Comparison of ENCODE assay signal across 23 cellular contexts in the genomic region with DNA sequence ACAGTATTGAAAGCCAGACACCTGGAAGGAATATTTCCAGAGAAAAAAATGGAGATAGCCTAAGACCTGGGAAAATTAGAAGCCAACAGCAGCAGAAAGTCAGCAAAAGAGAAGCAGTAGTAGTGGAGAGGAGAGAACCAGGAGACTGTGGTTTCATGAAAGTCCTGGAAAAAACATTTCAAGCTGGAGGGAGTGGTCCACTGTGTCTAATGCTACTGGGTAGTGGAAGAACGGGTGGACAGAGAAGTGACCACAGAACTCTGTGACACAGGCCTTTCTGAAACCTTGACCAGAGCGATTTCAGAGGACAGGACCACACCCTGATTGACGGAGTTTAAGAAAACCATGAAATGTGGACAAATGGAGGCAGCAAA. TPM values are rescaled to one million over a fixed set of nuclear protein-coding genes. Genes with fewer than 3 reads are reported as not detected.
DNase-seq lines count a peak whose midpoint lies in the region; ATAC-seq, FAIRE-seq and TF ChIP-seq lines count a peak whose summit lies in the region.
"Had no signal": no experiment of that assay in that cellular context is flagged by ENCODE, and none has a peak within 500 bp of the region (broad histone marks: within the 10 kb centered on the region; RNA-seq: fewer than 3 reads in every experiment).

No MANE protein-coding gene starts in this region.

- H3K9ac ChIP-seq in KMS-11 (no peak overlapping the region), GM12878 (ENCODE audit: control insufficient read depth, insufficient read depth, low read length) (no peak overlapping the region)

- no peaks in the 10 kb centered on the region for H3K27me3 ChIP-seq in KMS-11 (ENCODE audit: insufficient read depth, low read depth)
- H3K27me3 ChIP-seq in GM12878 (replicated peaks in 1 of 2; ENCODE audit: control insufficient read depth in 2 of 2, insufficient read depth in 2 of 2, low read length in 1 of 2), result no peaks in the 10 kb centered on the region
- H3K27me3 ChIP-seq: colonic mucosa, gastroesophageal sphincter, uterus had no signal

- RAD21 ChIA-PET in GM12878 (lab: Charles Lee; ENCODE audit: unreplicated experiment), result interaction anchor here (0.6 to 2.1 kb wide), 7 partner anchors 10 to 80 kb away, joined by 3 to 7 read pairs (median 6); a partner anchor contains a TSS

- TF ChIP-seq POLR2A in GM12878 (IDR thresholded peaks at IDR 0.05; ENCODE audit: low read depth, low read length), result no peak

- TF ChIP-seq RAD21 in GM12878 (IDR thresholded peaks at IDR 0.05; ENCODE audit: insufficient read depth, low read depth, low read length), result no peak

- H3K4me3 ChIP-seq in KMS-11 (IDR thresholded peaks at IDR 0.05; ENCODE audit: insufficient read depth, low read depth, low read length), result no peak overlapping the region
- no peak overlapping the region for H3K4me3 ChIP-seq in GM12878
- H3K4me3 ChIP-seq: colonic mucosa, gastroesophageal sphincter, psoas muscle, uterus had no signal

- H3K4me1 Mint-ChIP-seq in activated CD8-positive, alpha-beta memory T cell treated with anti-CD3 and anti-CD28 coated beads, Interleukin-2, amount 10 ng/mL, durations not matched to agents 7 days and 5 days, result peaks cover 41% of the 10 kb centered on the region
- peaks cover 50% of the 10 kb centered on the region for H3K4me1 Mint-ChIP-seq in stimulated activated memory B cell treated with anti-CD40 and anti-IgM and Interleukin-4, amounts not matched to agents 10 μg/mL and 1 μg/mL and 100 μg/mL, for 72 hours

- H3K4me1 ChIP-seq in KMS-11 (ENCODE audit: low read depth, poor library complexity, severe bottlenecking) (peaks cover 25% of the 10 kb centered on the region), GM12878 (ENCODE audit: control insufficient read depth, insufficient read depth, low read length) (peaks cover 42% of the 10 kb centered on the region)
- H3K4me1 ChIP-seq: colonic mucosa, gastroesophageal sphincter, uterus had no signal

- H4K20me1 ChIP-seq in KMS-11 (ENCODE audit: insufficient read depth), result no peaks in the 10 kb centered on the region
- no peaks in the 10 kb centered on the region for H4K20me1 ChIP-seq in GM12878 (ENCODE audit: control insufficient read depth, insufficient read depth)

- CTCF ChIA-PET in activated CD8-positive, alpha-beta memory T cell treated with anti-CD3 and anti-CD28 coated beads, Interleukin-2, amount 10 ng/mL, durations not matched to agents 7 days and 5 days (lab: Charles Lee), result interaction anchor here (0.8 to 2.1 kb wide), 5 partner anchors 15 to 229 kb away, joined by 4 to 7 read pairs (median 6); a partner anchor contains a TSS
- CTCF ChIA-PET in GM12878 (lab: Yijun Ruan, JAX), result interaction anchor here (0.6 to 4.1 kb wide), 8 partner anchors 9 to 80 kb away, joined by 3 to 23 read pairs (median 4); a partner anchor contains a TSS

- H3K36me3 ChIP-seq in KMS-11 (ENCODE audit: insufficient read depth) (no peaks in the 10 kb centered on the region), GM12878 (ENCODE audit: control insufficient read depth in 2 of 2, insufficient read depth in 2 of 2, low read length in 1 of 2) (no peaks in the 10 kb centered on the region)
- H3K36me3 ChIP-seq: colonic mucosa, gastroesophageal sphincter, uterus had no signal

- H3K79me2 ChIP-seq in KMS-11 (ENCODE audit: insufficient read depth, low read depth) (no peaks in the 10 kb centered on the region), GM12878 (ENCODE audit: control insufficient read depth, insufficient read depth, low read length) (no peaks in the 10 kb centered on the region)

- peaks cover 22% of the 10 kb centered on the region for H3K36me3 Mint-ChIP-seq in activated CD8-positive, alpha-beta memory T cell treated with anti-CD3 and anti-CD28 coated beads, Interleukin-2, amount 10 ng/mL, durations not matched to agents 7 days and 5 days
- peaks cover 8% of the 10 kb centered on the region for H3K36me3 Mint-ChIP-seq in stimulated activated memory B cell treated with anti-CD40 and anti-IgM and Interleukin-4, amounts not matched to agents 10 μg/mL and 1 μg/mL and 100 μg/mL, for 72 hours

- 93% methylated on average over 3 of the region's 3 CpGs for WGBS in GM12878 (ENCODE audit: insufficient coverage, insufficient replicate concordance, low lambda C conversion rate, missing lambda C conversion rate)

- peaks cover 10% of the 10 kb centered on the region; the same call in 2 of the 3 replicates for H3K9me3 ChIP-seq in GM12878 (replicated peaks; ENCODE audit: control insufficient read depth, insufficient read depth, low read length)
- H3K9me3 ChIP-seq: colonic mucosa, psoas muscle had no signal

- FAIRE-seq in GM12878 (lab: Jason Lieb, UNC), result no peak
- FAIRE-seq: H1 had no signal

- POLR2A ChIA-PET in GM12878 (lab: Charles Lee), result interaction anchor here (0.6 to 1.8 kb wide), 8 partner anchors 9 to 1497 kb away, joined by 3 to 11 read pairs (median 3); no protein-coding TSS in a partner anchor

- H3K9me3 Mint-ChIP-seq in activated CD8-positive, alpha-beta memory T cell treated with anti-CD3 and anti-CD28 coated beads, Interleukin-2, amount 10 ng/mL, durations not matched to agents 7 days and 5 days (ENCODE audit: low read depth), result peaks cover 12% of the 10 kb centered on the region
- H3K9me3 Mint-ChIP-seq in stimulated activated memory B cell treated with anti-CD40 and anti-IgM and Interleukin-4, amounts not matched to agents 10 μg/mL and 1 μg/mL and 100 μg/mL, for 72 hours, result peaks cover 10% of the 10 kb centered on the region

- TF ChIP-seq CTCF in KMS-11 (conservative IDR thresholded peaks at IDR 0.05; ENCODE audit: low read depth, low read length), result no peak
- no peak for TF ChIP-seq CTCF in GM12878 (IDR thresholded peaks at IDR 0.05 in 2 of 3, conservative IDR thresholded peaks at IDR 0.05 in 1 of 3; ENCODE audit: control insufficient read depth in 2 of 3, extremely low read depth in 1 of 3, insufficient read depth in 1 of 3, low read depth in 3 of 3, low read length in 3 of 3)

- BruUV-seq in GM12878 (replicated peaks; lab: Mats Ljungman, UMichigan), result no TSS peak

- no peak for DNase-seq in activated CD8-positive, alpha-beta memory T cell treated with anti-CD3 and anti-CD28 coated beads, Interleukin-2, amount 10 ng/mL, durations not matched to agents 7 days and 5 days
- DNase-seq in activated CD8-positive, alpha-beta memory T cell treated with anti-CD3 and anti-CD28 coated beads, Interleukin-2, amount 50 U/mL, for 4 hours, result no peak
- DNase-seq in GM12878 (ENCODE audit: low read depth, low spot score) (no peak), iPS-NIHi11 (ENCODE audit: low spot score) (no peak), NCI-H2227 (lab: John Stamatoyannopoulos, UW; ENCODE audit: unreplicated experiment) (no peak)
- DNase-seq in activated CD4-positive, CD25-positive, alpha-beta regulatory T cell treated with anti-CD3 and anti-CD28 coated beads, Interleukin-2, amount 50 U/mL, for 72 hours, result no peak
- DNase-seq: activated CD4-positive, alpha-beta T cell treated with anti-CD3 and anti-CD28 coated beads, Interleukin-2, amount 50 U/mL, for 1 hour; Calu3; colonic mucosa; GDM1; Karpas-422; NCI-H1105; NCI-H774; psoas muscle; stimulated activated CD4-positive, alpha-beta T cell treated with anti-CD3 and anti-CD28 coated beads, Interleukin-15, amount 100 ng/mL, for 24 hours; uterus had no signal

- peaks cover 6% of the 10 kb centered on the region for H3K27me3 Mint-ChIP-seq in activated CD8-positive, alpha-beta memory T cell treated with anti-CD3 and anti-CD28 coated beads, Interleukin-2, amount 10 ng/mL, durations not matched to agents 7 days and 5 days
- H3K27me3 Mint-ChIP-seq in stimulated activated memory B cell treated with anti-CD40 and anti-IgM and Interleukin-4, amounts not matched to agents 10 μg/mL and 1 μg/mL and 100 μg/mL, for 72 hours, result no peaks in the 10 kb centered on the region

- ATAC-seq in activated CD8-positive, alpha-beta memory T cell treated with anti-CD3 and anti-CD28 coated beads, Interleukin-2, amount 10 ng/mL, durations not matched to agents 7 days and 5 days, result no peak
- no peak for ATAC-seq in GM12878
- no peak for ATAC-seq in stimulated activated memory B cell treated with anti-CD40 and anti-IgM and Interleukin-4, amounts not matched to agents 10 μg/mL and 1 μg/mL and 100 μg/mL, for 72 hours
- ATAC-seq: gastroesophageal sphincter, psoas muscle had no signal

- H2AFZ ChIP-seq in KMS-11 (ENCODE audit: low read depth), result no peak overlapping the region
- H2AFZ ChIP-seq in GM12878 (ENCODE audit: control insufficient read depth, low read depth, low read length), result no peak overlapping the region

- H3K4me3 Mint-ChIP-seq in activated CD8-positive, alpha-beta memory T cell treated with anti-CD3 and anti-CD28 coated beads, Interleukin-2, amount 10 ng/mL, durations not matched to agents 7 days and 5 days, result no peak overlapping the region
- no peak overlapping the region for H3K4me3 Mint-ChIP-seq in stimulated activated memory B cell treated with anti-CD40 and anti-IgM and Interleukin-4, amounts not matched to agents 10 μg/mL and 1 μg/mL and 100 μg/mL, for 72 hours
- H3K4me3 Mint-ChIP-seq: stimulated activated naive CD8-positive, alpha-beta T cell treated with anti-CD3 and anti-CD28 coated beads, Interleukin-15, Interleukin-2, amounts not matched to agents 100 ng/mL and 50 ng/mL, for 24 hours had no signal

- TF ChIP-seq EP300 in GM12878 (IDR thresholded peaks at IDR 0.05; ENCODE audit: borderline replicate concordance in 1 of 2, control insufficient read depth in 1 of 2, low read depth in 2 of 2, low read length in 2 of 2), result no peak

- H3K4me2 ChIP-seq in KMS-11, result peak overlapping the region; percentile 16; the same call in 1 of the 2 replicates
- no peak overlapping the region; the same call in 1 of the 2 replicates for H3K4me2 ChIP-seq in GM12878 (ENCODE audit: control insufficient read depth, insufficient read depth)

- in situ Hi-C loops in GM12878 (cut with MboI), result no loop called here

- SMC1A ChIA-PET in GM12878 (lab: Charles Lee; ENCODE audit: uncharacterized antibody, unreplicated experiment), result interaction anchor here (1.3 to 3.0 kb wide), 9 partner anchors 7 to 80 kb away, joined by 3 to 23 read pairs (median 7); no protein-coding TSS in a partner anchor

- H3K27ac ChIP-seq in KMS-11 (peak overlapping the region; percentile 18; the same call in 1 of the 2 replicates), GM12878 (ENCODE audit: control insufficient read depth, insufficient read depth) (peak overlapping the region; percentile 1; the same call in 1 of the 2 replicates)
- H3K27ac ChIP-seq: colonic mucosa, epithelial cell of prostate, gastroesophageal sphincter, psoas muscle, RWPE1, uterus had no signal

- H3K27ac Mint-ChIP-seq in activated CD8-positive, alpha-beta memory T cell treated with anti-CD3 and anti-CD28 coated beads, Interleukin-2, amount 10 ng/mL, durations not matched to agents 7 days and 5 days, result peak overlapping the region; percentile 45
- peak overlapping the region; percentile 82 for H3K27ac Mint-ChIP-seq in stimulated activated memory B cell treated with anti-CD40 and anti-IgM and Interleukin-4, amounts not matched to agents 10 μg/mL and 1 μg/mL and 100 μg/mL, for 72 hours
- H3K27ac Mint-ChIP-seq: stimulated activated naive CD8-positive, alpha-beta T cell treated with anti-CD3 and anti-CD28 coated beads, Interleukin-15, Interleukin-2, amounts not matched to agents 100 ng/mL and 50 ng/mL, for 24 hours had no signal

- intact Hi-C loops in GM12878 (cut with micrococcal nuclease; ENCODE audit: unreplicated experiment), result no loop called here

RNA-seq across cellular contexts. Expression of a gene that starts 15.3 kb away (rescaled TPM):
- total RNA-seq in activated CD8-positive, alpha-beta memory T cell treated with anti-CD3 and anti-CD28 coated beads, Interleukin-2, amount 10 ng/mL, durations not matched to agents 7 days and 5 days, result 10 to 100 TPM; 19.4 to 30.3 TPM
- total RNA-seq in GM12878 (2013; cell fraction: nucleolus; rRNA removed), result 20.0 and 21.6 TPM in 2 replicates
- 37.9 and 41.0 TPM in 2 replicates for total RNA-seq in GM12878 (2014; rRNA removed)
- total RNA-seq in GM12878 (2014; rRNA removed; fragmentation: Illumina TruSeq; extraction: Trizol), result 45.6 and 46.5 TPM in 2 replicates
- total RNA-seq in GM12878 (2021), result 60.5 and 64.6 TPM in 2 replicates
- 11.6 TPM for polyA plus RNA-seq in GM12878 (2011; ENCODE audit: low read depth)
- polyA plus RNA-seq in GM12878 (2011; rRNA removed), result 82.9 and 94.0 TPM in 2 replicates
- 64.1 and 87.7 TPM in 2 replicates for polyA plus RNA-seq in GM12878 (2011; cell fraction: cytosol; rRNA removed)
- 66.7 and 81.4 TPM in 2 replicates for polyA plus RNA-seq in GM12878 (2011; cell fraction: nucleus; rRNA removed)
- polyA plus RNA-seq in GM12878 (2012), result 17.8 and 20.3 TPM in 2 replicates
- polyA plus RNA-seq in GM12878 (2014; fragmentation: Illumina TruSeq; extraction: Trizol), result 87.5 and 94.9 TPM in 2 replicates
- 10 to 100 TPM; 14.9 to 33.8 TPM for polyA plus RNA-seq in GM12878 (2014; fragmentation: Nextera tagmentation; extraction: Ambion mirVana)
- 71.1 and 74.0 TPM in 2 replicates for polyA plus RNA-seq in GM12878 (2014; rRNA removed)
- polyA plus RNA-seq in GM12878 (2016; fragmentation: Nextera tagmentation; extraction: Ambion mirVana), result 10 to 100 TPM; 29.9 to 35.4 TPM
- 36.2 and 55.3 TPM in 2 replicates for polyA minus RNA-seq in GM12878 (2011; rRNA and poly(A)+ RNA removed)
- 16.4 and 25.8 TPM in 2 replicates for polyA minus RNA-seq in GM12878 (2011; cell fraction: cytosol; rRNA and poly(A)+ RNA removed)
- 16.0 and 31.0 TPM in 2 replicates for polyA minus RNA-seq in GM12878 (2011; cell fraction: nucleus; rRNA and poly(A)+ RNA removed)
